In the genomic region with DNA sequence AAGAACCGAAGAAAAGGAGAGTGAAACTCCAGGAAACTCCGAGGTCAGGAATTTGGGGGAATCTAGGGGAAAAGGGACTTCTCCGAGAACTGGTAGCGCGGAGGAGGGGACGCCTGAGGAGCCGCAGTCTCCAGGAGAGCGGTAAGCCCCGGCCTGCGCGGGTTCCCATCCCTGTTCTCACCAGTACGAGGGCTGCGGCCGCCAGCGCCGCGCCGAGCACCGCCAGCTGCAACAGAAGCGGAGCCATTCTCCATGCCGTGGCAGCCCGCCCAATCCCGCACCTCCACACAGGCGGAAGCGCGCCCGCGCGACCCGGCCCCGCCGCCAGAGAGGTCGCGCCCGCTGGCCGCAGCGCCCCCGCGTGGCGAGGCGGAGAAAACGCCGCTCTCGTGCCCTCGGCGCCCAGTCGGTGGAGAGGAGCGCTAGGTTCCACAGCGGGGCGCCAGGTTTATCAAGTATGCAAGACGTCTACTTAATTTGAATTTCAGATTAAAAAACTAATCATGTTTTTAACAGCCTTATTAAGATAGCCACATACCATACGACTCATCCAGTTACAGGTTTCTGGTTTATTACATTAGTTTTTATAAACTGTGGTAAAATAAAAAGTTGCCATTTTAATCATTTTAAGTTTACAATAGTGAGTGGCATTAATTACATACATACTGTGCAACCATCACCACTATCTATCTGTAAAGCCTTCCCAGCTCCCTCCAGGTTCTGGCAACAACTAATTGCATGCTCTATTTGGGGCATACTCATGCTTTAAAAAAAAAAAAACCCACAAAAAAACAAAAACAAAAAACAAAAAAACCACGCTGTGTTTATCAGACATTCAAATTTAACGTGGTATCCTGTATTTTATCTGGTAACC, we compare ENCODE assay signal across 8 cellular contexts. TPM values are rescaled to one million over a fixed set of nuclear protein-coding genes. Genes with fewer than 3 reads are reported as not detected.
DNase-seq lines count a peak whose midpoint lies in the region; ATAC-seq and TF ChIP-seq lines count a peak whose summit lies in the region.

ALG5 (minus strand) TSS at position 287 of the 874 bp plus-strand sequence; CDS start at position 247, 40 bp downstream.

- TF ChIP-seq CTCF in GM12874 (IDR thresholded peaks at IDR 0.05; ENCODE audit: insufficient read depth, low read depth, low read length) (peak; percentile 91), tibial nerve (IDR thresholded peaks at IDR 0.05) (peak; percentile 96 to 100 (median 96))

- TF ChIP-seq EP300 in tibial nerve (IDR thresholded peaks at IDR 0.05) = peak in 1 of 2 donors; percentile 66

- no peak within 1 kb of the TSS for H3K23ac ChIP-seq in trophoblast cell (ENCODE audit: low read length)

- H3K36me3 ChIP-seq in trophoblast cell (ENCODE audit: control insufficient read depth in 1 of 2, insufficient read depth in 2 of 2, low read length in 2 of 2) (peaks cover 5 to 8% of the 10 kb centered on the region in 2 experiments), tibial nerve (peaks cover 0 to 25% (median 0%) of the 10 kb centered on the region in 3 donors)

- H3K79me1 ChIP-seq in trophoblast cell (ENCODE audit: low read length) = peaks cover 16% of the 10 kb centered on the region

- no CpG with 5 or more reads among the region's 54 CpGs for WGBS in trophoblast cell (ENCODE audit: extremely low coverage, insufficient coverage, insufficient read length)
- 0% methylated on average over 44 to 54 of the region's 54 CpGs for WGBS in tibial nerve, 2 donors

- H2AFZ ChIP-seq in trophoblast cell (ENCODE audit: insufficient read depth, low read length, poor library complexity) = peak within 1 kb of the TSS; percentile 52

- H3K9ac ChIP-seq in trophoblast cell (ENCODE audit: low read length) = peak within 1 kb of the TSS; percentile 98

- H2AK5ac ChIP-seq in trophoblast cell (ENCODE audit: low read length) = peak within 1 kb of the TSS; percentile 1

- H3K9me3 ChIP-seq in trophoblast cell (ENCODE audit: insufficient read depth, low read depth, low read length) (no peaks in the 10 kb centered on the region), tibial nerve (no peaks in the 10 kb centered on the region)

- peak within 1 kb of the TSS; percentile 94 for H3K14ac ChIP-seq in trophoblast cell (ENCODE audit: low read length)

- intact Hi-C loops in Right ventricle myocardium inferior (cut with DNase I) = loop anchor here (10.0 kb wide), 1 partner anchor 574 kb away; no protein-coding TSS in a partner anchor

- peak within 1 kb of the TSS; percentile 92 for H2BK120ac ChIP-seq in trophoblast cell (ENCODE audit: insufficient read depth, low read length, poor library complexity)

- H4K8ac ChIP-seq in trophoblast cell (ENCODE audit: low read depth, low read length) = peak within 1 kb of the TSS; percentile 77

- H2BK5ac ChIP-seq in trophoblast cell (ENCODE audit: low read depth, low read length, poor library complexity) = peak within 1 kb of the TSS; percentile 93

- H3K4me3 ChIP-seq in trophoblast cell (ENCODE audit: low read depth, low read length) (peak within 1 kb of the TSS; percentile 94), tibial nerve (peak within 1 kb of the TSS; percentile 77 to 99 (median 90))

- H3K4me1 ChIP-seq in trophoblast cell (ENCODE audit: control insufficient read depth in 1 of 2, insufficient read depth in 2 of 2, low read length in 2 of 2) (peaks cover 0 to 2% of the 10 kb centered on the region in 2 experiments), tibial nerve (peaks cover 0 to 55% (median 10%) of the 10 kb centered on the region in 4 donors)

- H4K12ac ChIP-seq in trophoblast cell (ENCODE audit: low read depth, low read length) = peak within 1 kb of the TSS; percentile 72

- peak within 1 kb of the TSS; percentile 91 for H3K4me2 ChIP-seq in trophoblast cell (ENCODE audit: low read length)

- peak within 1 kb of the TSS; percentile 66 for H3K4ac ChIP-seq in trophoblast cell (ENCODE audit: low read depth, low read length)

- DNase-seq in NCI-H128 (lab: John Stamatoyannopoulos, UW; ENCODE audit: unreplicated experiment) (peak; percentile 83), SW 1271 (lab: John Stamatoyannopoulos, UW) (peak; percentile 55 to 82), Right ventricle myocardium inferior (ENCODE audit: missing footprints) (peak; percentile 96), trophoblast cell (peak; percentile 82 to 96), tibial nerve (ENCODE audit: low spot score in 2 of 2) (peak; percentile 78 to 79)
- peak; percentile 80 for DNase-seq in activated naive CD8-positive, alpha-beta T cell treated with anti-CD3 and anti-CD28 coated beads, Interleukin-2, amount 50 U/mL, for 16 hours (ENCODE audit: low read depth, low spot score)

- H3K27me3 ChIP-seq in trophoblast cell (ENCODE audit: insufficient read depth, low read length) (peaks cover 2% of the 10 kb centered on the region), tibial nerve (no peaks in the 10 kb centered on the region)

- peak within 1 kb of the TSS; percentile 97 for H3K18ac ChIP-seq in trophoblast cell (ENCODE audit: low read length)

- peaks cover 13% of the 10 kb centered on the region for H3K79me2 ChIP-seq in trophoblast cell (ENCODE audit: control insufficient read depth, insufficient read depth, low read length, poor library complexity)

- peak; percentile 63 for ATAC-seq in HG02678 (IDR thresholded peaks at IDR 0.05; ENCODE audit: unreplicated experiment)
- peak; percentile 93 for ATAC-seq in Right ventricle myocardium inferior

- TF ChIP-seq POLR2A in tibial nerve (IDR thresholded peaks at IDR 0.05) = peak in 1 of 2 donors; percentile 50

- H2BK12ac ChIP-seq in trophoblast cell (ENCODE audit: low read length) = no peak within 1 kb of the TSS

- H4K91ac ChIP-seq in trophoblast cell (ENCODE audit: low read depth, low read length) = peak within 1 kb of the TSS; percentile 97

- H3K27ac ChIP-seq in trophoblast cell (ENCODE audit: low read depth, low read length) (peak within 1 kb of the TSS; percentile 98), tibial nerve (peak within 1 kb of the TSS; percentile 93 to 97 (median 96))

RNA-seq across cellular contexts. Expression of gene ALG5, which starts in this region (rescaled TPM):
- total RNA-seq in Right ventricle myocardium inferior = 10.3 TPM
- 54.1 and 59.4 TPM in 2 replicates for polyA plus RNA-seq in trophoblast cell (2013)
- total RNA-seq in tibial nerve = 10 to 100 TPM; 36.6 to 45.0 (median 38.2) TPM

Comparison
In these comparisons a context has a peak if more than half of its experiments do, and no peak if none do; other contexts are left out.
1. Peak in every context shown above with its lines: DNase-seq, ATAC-seq, H3K4me3 ChIP-seq and H3K27ac ChIP-seq.